Comparison of ENCODE assay signal across 1 cellular context in the genomic region with DNA sequence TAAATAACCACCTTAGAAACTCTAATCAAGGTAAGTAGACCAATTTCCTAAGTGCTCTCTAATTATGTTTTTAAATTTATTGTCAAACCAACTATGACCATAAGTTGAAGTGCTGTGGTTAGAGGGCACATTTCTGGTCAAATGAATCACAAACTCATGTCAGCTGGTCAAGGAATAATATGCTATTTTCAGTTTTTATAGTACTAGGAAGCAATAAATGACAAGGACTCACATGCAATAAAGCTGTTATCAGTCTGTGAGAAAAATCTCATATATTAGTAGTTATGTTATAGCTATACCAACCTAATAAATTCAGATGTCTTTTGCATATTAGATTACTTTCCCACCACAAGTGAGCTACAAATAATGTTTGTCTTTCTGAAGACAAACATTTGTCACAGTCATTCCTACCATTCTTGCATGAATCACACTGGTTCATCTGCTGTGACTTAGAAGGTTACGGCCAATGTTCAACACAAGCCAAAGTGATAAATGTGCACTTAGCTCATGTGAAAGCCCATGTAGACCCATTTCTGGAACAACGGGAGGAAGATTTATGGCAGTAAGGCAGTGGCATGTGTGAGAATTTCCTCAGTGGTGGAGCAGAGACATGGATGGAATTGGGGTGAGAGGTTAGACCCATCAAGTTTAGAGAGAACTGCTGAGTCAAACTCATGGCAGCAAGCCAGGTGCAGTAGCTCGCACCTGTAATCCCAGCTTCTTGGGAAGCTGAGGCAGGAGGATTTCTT.
TF ChIP-seq lines count a peak whose summit lies in the region.

No MANE protein-coding gene starts in this region.

TF ChIP-seq in K562, 482 proteins besides CTCF, POLR2A, EP300 and RAD21 (continues in another document):
- TF ChIP-seq, protein P1, sequence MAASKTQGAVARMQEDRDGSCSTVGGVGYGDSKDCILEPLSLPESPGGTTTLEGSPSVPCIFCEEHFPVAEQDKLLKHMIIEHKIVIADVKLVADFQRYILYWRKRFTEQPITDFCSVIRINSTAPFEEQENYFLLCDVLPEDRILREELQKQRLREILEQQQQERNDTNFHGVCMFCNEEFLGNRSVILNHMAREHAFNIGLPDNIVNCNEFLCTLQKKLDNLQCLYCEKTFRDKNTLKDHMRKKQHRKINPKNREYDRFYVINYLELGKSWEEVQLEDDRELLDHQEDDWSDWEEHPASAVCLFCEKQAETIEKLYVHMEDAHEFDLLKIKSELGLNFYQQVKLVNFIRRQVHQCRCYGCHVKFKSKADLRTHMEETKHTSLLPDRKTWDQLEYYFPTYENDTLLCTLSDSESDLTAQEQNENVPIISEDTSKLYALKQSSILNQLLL (CRISPR knock-in tag; IDR thresholded peaks at IDR 0.05; ENCODE audit: borderline replicate concordance) = no peak
- no peak for TF ChIP-seq STAT5B (CRISPR knock-in tag; IDR thresholded peaks at IDR 0.05)
- TF ChIP-seq NFYB (IDR thresholded peaks at IDR 0.05; ENCODE audit: extremely low read depth, insufficient read length) = no peak
- peak; percentile 54; the same call in 1 of the 2 replicates for TF ChIP-seq C11orf30 (IDR thresholded peaks at IDR 0.05; ENCODE audit: low read depth)
- no peak for TF ChIP-seq JUNB (CRISPR knock-in tag; conservative IDR thresholded peaks at IDR 0.05)
- no peak for TF ChIP-seq ZNF431 (CRISPR knock-in tag; IDR thresholded peaks at IDR 0.05)
- no peak for TF ChIP-seq EWSR1 (IDR thresholded peaks at IDR 0.05; ENCODE audit: borderline replicate concordance, low read depth, partially characterized antibody)
- no peak for TF ChIP-seq CBFA2T2 (conservative IDR thresholded peaks at IDR 0.05)
- TF ChIP-seq, protein P2, sequence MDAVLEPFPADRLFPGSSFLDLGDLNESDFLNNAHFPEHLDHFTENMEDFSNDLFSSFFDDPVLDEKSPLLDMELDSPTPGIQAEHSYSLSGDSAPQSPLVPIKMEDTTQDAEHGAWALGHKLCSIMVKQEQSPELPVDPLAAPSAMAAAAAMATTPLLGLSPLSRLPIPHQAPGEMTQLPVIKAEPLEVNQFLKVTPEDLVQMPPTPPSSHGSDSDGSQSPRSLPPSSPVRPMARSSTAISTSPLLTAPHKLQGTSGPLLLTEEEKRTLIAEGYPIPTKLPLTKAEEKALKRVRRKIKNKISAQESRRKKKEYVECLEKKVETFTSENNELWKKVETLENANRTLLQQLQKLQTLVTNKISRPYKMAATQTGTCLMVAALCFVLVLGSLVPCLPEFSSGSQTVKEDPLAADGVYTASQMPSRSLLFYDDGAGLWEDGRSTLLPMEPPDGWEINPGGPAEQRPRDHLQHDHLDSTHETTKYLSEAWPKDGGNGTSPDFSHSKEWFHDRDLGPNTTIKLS (IDR thresholded peaks at IDR 0.05; ENCODE audit: borderline replicate concordance, low read depth) = no peak
- TF ChIP-seq ZNF384 (IDR thresholded peaks at IDR 0.05; ENCODE audit: low read depth, low read length) = no peak
- TF ChIP-seq U2AF2 (optimal IDR thresholded peaks at IDR 0.05; ENCODE audit: low read depth, low read length) = no peak
- no peak for TF ChIP-seq SIN3A (IDR thresholded peaks at IDR 0.05; ENCODE audit: borderline replicate concordance in 2 of 2, control insufficient read depth in 1 of 2, low read depth in 2 of 2, low read length in 2 of 2)
- no peak for TF ChIP-seq ZNF165 (CRISPR knock-in tag; IDR thresholded peaks at IDR 0.05; ENCODE audit: borderline replicate concordance)
- TF ChIP-seq ZNF668 (CRISPR knock-in tag; IDR thresholded peaks at IDR 0.05) = no peak
- TF ChIP-seq, protein P3, sequence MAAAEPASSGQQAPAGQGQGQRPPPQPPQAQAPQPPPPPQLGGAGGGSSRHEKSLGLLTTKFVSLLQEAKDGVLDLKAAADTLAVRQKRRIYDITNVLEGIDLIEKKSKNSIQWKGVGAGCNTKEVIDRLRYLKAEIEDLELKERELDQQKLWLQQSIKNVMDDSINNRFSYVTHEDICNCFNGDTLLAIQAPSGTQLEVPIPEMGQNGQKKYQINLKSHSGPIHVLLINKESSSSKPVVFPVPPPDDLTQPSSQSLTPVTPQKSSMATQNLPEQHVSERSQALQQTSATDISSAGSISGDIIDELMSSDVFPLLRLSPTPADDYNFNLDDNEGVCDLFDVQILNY (CRISPR knock-in tag; IDR thresholded peaks at IDR 0.05) = no peak
- TF ChIP-seq BCL6 (CRISPR knock-in tag; IDR thresholded peaks at IDR 0.05) = no peak
- TF ChIP-seq NFE2 (IDR thresholded peaks at IDR 0.05; ENCODE audit: low read depth) = peak; percentile 57
- no peak for TF ChIP-seq ZNF507 (tag; conservative IDR thresholded peaks at IDR 0.05)
- TF ChIP-seq HDAC8 (tag; IDR thresholded peaks at IDR 0.05) = no peak
- peak; percentile 59; the same call in 1 of the 2 replicates for TF ChIP-seq ZNF316 (IDR thresholded peaks at IDR 0.05)
- TF ChIP-seq, protein P4, sequence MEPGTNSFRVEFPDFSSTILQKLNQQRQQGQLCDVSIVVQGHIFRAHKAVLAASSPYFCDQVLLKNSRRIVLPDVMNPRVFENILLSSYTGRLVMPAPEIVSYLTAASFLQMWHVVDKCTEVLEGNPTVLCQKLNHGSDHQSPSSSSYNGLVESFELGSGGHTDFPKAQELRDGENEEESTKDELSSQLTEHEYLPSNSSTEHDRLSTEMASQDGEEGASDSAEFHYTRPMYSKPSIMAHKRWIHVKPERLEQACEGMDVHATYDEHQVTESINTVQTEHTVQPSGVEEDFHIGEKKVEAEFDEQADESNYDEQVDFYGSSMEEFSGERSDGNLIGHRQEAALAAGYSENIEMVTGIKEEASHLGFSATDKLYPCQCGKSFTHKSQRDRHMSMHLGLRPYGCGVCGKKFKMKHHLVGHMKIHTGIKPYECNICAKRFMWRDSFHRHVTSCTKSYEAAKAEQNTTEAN (CRISPR knock-in tag; IDR thresholded peaks at IDR 0.05) = no peak
- no peak for TF ChIP-seq MCM5 (IDR thresholded peaks at IDR 0.05; ENCODE audit: low read depth)
- TF ChIP-seq, protein P5, sequence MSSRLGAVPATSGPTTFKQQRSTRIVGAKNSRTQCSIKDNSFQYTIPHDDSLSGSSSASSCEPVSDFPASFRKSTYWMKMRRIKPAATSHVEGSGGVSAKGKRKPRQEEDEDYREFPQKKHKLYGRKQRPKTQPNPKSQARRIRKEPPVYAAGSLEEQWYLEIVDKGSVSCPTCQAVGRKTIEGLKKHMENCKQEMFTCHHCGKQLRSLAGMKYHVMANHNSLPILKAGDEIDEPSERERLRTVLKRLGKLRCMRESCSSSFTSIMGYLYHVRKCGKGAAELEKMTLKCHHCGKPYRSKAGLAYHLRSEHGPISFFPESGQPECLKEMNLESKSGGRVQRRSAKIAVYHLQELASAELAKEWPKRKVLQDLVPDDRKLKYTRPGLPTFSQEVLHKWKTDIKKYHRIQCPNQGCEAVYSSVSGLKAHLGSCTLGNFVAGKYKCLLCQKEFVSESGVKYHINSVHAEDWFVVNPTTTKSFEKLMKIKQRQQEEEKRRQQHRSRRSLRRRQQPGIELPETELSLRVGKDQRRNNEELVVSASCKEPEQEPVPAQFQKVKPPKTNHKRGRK (tag; IDR thresholded peaks at IDR 0.05) = no peak
- TF ChIP-seq SAFB (IDR thresholded peaks at IDR 0.05; ENCODE audit: borderline replicate concordance, low read depth, low read length) = no peak
- no peak for TF ChIP-seq ZNF224 (CRISPR knock-in tag; IDR thresholded peaks at IDR 0.05)
- peak; percentile 60 for TF ChIP-seq MEIS2 (IDR thresholded peaks at IDR 0.05; ENCODE audit: partially characterized antibody)
- no peak for TF ChIP-seq TCF7 (IDR thresholded peaks at IDR 0.05; ENCODE audit: borderline replicate concordance)
- no peak for TF ChIP-seq SETDB1 (IDR thresholded peaks at IDR 0.05; ENCODE audit: low read length)
- TF ChIP-seq ETS2 (tag; IDR thresholded peaks at IDR 0.05; ENCODE audit: borderline replicate concordance, poor library complexity, severe bottlenecking) = no peak
- TF ChIP-seq DPF2 (IDR thresholded peaks at IDR 0.05) = no peak
- TF ChIP-seq EHMT2 (IDR thresholded peaks at IDR 0.05) = no peak
- no peak for TF ChIP-seq ZFP36 (IDR thresholded peaks at IDR 0.05; ENCODE audit: low read depth, low read length, partially characterized antibody)
- TF ChIP-seq NFIC (IDR thresholded peaks at IDR 0.05) = peak; percentile 66
- TF ChIP-seq, protein P6, sequence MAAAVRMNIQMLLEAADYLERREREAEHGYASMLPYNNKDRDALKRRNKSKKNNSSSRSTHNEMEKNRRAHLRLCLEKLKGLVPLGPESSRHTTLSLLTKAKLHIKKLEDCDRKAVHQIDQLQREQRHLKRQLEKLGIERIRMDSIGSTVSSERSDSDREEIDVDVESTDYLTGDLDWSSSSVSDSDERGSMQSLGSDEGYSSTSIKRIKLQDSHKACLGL (CRISPR knock-in tag; IDR thresholded peaks at IDR 0.05; ENCODE audit: borderline replicate concordance, poor library complexity, severe bottlenecking) = no peak
- TF ChIP-seq, protein P7, sequence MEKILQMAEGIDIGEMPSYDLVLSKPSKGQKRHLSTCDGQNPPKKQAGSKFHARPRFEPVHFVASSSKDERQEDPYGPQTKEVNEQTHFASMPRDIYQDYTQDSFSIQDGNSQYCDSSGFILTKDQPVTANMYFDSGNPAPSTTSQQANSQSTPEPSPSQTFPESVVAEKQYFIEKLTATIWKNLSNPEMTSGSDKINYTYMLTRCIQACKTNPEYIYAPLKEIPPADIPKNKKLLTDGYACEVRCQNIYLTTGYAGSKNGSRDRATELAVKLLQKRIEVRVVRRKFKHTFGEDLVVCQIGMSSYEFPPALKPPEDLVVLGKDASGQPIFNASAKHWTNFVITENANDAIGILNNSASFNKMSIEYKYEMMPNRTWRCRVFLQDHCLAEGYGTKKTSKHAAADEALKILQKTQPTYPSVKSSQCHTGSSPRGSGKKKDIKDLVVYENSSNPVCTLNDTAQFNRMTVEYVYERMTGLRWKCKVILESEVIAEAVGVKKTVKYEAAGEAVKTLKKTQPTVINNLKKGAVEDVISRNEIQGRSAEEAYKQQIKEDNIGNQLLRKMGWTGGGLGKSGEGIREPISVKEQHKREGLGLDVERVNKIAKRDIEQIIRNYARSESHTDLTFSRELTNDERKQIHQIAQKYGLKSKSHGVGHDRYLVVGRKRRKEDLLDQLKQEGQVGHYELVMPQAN (IDR thresholded peaks at IDR 0.05; ENCODE audit: borderline replicate concordance) = no peak
- no peak for TF ChIP-seq NCOA2 (IDR thresholded peaks at IDR 0.05; ENCODE audit: partially characterized antibody in 2 of 2)
- TF ChIP-seq, protein P8, sequence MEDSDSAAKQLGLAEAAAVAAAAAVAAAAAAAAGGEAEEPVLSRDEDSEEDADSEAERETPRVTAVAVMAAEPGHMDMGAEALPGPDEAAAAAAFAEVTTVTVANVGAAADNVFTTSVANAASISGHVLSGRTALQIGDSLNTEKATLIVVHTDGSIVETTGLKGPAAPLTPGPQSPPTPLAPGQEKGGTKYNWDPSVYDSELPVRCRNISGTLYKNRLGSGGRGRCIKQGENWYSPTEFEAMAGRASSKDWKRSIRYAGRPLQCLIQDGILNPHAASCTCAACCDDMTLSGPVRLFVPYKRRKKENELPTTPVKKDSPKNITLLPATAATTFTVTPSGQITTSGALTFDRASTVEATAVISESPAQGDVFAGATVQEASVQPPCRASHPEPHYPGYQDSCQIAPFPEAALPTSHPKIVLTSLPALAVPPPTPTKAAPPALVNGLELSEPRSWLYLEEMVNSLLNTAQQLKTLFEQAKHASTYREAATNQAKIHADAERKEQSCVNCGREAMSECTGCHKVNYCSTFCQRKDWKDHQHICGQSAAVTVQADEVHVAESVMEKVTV (CRISPR knock-in tag; IDR thresholded peaks at IDR 0.05) = no peak
- no peak for TF ChIP-seq FOSL1 (tag; conservative IDR thresholded peaks at IDR 0.05)
- TF ChIP-seq TRIM28 (IDR thresholded peaks at IDR 0.05) = no peak
- TF ChIP-seq ZNF133 (CRISPR knock-in tag; IDR thresholded peaks at IDR 0.05) = no peak
- TF ChIP-seq, protein P9, sequence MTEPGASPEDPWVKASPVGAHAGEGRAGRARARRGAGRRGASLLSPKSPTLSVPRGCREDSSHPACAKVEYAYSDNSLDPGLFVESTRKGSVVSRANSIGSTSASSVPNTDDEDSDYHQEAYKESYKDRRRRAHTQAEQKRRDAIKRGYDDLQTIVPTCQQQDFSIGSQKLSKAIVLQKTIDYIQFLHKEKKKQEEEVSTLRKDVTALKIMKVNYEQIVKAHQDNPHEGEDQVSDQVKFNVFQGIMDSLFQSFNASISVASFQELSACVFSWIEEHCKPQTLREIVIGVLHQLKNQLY (CRISPR knock-in tag; conservative IDR thresholded peaks at IDR 0.05) = no peak
- TF ChIP-seq GABPB2 (CRISPR knock-in tag; conservative IDR thresholded peaks at IDR 0.05) = no peak
- TF ChIP-seq, protein P10, sequence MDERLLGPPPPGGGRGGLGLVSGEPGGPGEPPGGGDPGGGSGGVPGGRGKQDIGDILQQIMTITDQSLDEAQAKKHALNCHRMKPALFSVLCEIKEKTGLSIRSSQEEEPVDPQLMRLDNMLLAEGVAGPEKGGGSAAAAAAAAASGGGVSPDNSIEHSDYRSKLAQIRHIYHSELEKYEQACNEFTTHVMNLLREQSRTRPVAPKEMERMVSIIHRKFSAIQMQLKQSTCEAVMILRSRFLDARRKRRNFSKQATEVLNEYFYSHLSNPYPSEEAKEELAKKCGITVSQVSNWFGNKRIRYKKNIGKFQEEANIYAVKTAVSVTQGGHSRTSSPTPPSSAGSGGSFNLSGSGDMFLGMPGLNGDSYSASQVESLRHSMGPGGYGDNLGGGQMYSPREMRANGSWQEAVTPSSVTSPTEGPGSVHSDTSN (CRISPR knock-in tag; IDR thresholded peaks at IDR 0.05; ENCODE audit: low read depth) = no peak
- TF ChIP-seq, protein P10 (tag; conservative IDR thresholded peaks at IDR 0.05; ENCODE audit: low read depth) = 0 out of 2 replicates have a peak, but pooled peaks have one; percentile 56
- no peak for TF ChIP-seq ZSCAN32 (CRISPR knock-in tag; IDR thresholded peaks at IDR 0.05)
- no peak for TF ChIP-seq ZNF408 (CRISPR knock-in tag; IDR thresholded peaks at IDR 0.05; ENCODE audit: low read depth)
- no peak for TF ChIP-seq E2F3 (CRISPR knock-in tag; IDR thresholded peaks at IDR 0.05)
- TF ChIP-seq TGIF2 (CRISPR knock-in tag; IDR thresholded peaks at IDR 0.05) = no peak
- TF ChIP-seq, protein P11, sequence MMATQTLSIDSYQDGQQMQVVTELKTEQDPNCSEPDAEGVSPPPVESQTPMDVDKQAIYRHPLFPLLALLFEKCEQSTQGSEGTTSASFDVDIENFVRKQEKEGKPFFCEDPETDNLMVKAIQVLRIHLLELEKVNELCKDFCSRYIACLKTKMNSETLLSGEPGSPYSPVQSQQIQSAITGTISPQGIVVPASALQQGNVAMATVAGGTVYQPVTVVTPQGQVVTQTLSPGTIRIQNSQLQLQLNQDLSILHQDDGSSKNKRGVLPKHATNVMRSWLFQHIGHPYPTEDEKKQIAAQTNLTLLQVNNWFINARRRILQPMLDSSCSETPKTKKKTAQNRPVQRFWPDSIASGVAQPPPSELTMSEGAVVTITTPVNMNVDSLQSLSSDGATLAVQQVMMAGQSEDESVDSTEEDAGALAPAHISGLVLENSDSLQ (IDR thresholded peaks at IDR 0.05) = 0 out of 2 replicates have a peak, but pooled peaks have one; percentile 25
- TF ChIP-seq TEAD4 (IDR thresholded peaks at IDR 0.05; ENCODE audit: low read length) = no peak
- TF ChIP-seq TEAD4 (CRISPR knock-in tag; IDR thresholded peaks at IDR 0.05; ENCODE audit: borderline replicate concordance) = no peak
- TF ChIP-seq JUN (IDR thresholded peaks at IDR 0.05; ENCODE audit: borderline replicate concordance, low read depth, low read length) = no peak
- no peak for TF ChIP-seq JUN (CRISPR knock-in tag; IDR thresholded peaks at IDR 0.05; ENCODE audit: borderline replicate concordance)
